17 cellular contexts compared by ENCODE assay signal in genomic region chr10:108688314-108688713, GRCh38.
"Had no signal": no experiment of that assay in that cellular context is flagged by ENCODE, and none has a peak within 500 bp of the region (broad histone marks: within the 10 kb centered on the region; RNA-seq: fewer than 3 reads in every experiment).

No MANE protein-coding gene starts in this region.

- H3K4me1 ChIP-seq: ascending aorta, foreskin keratinocyte, spleen, upper lobe of right lung had no signal

- H3K4me1 Mint-ChIP-seq: central memory CD8-positive, alpha-beta T cell had no signal

- H3K27me3 Mint-ChIP-seq: central memory CD8-positive, alpha-beta T cell had no signal

- H3K27ac Mint-ChIP-seq: activated T-cell treated with anti-CD3 and anti-CD28 coated beads, Interleukin-2, amount 50 U/mL, for 72 hours; nephron had no signal

- H3K4me3 ChIP-seq: ascending aorta, coronary artery, lung, spleen, upper lobe of right lung had no signal

- H3K36me3 ChIP-seq: ascending aorta, spleen, upper lobe of right lung had no signal

- H3K27me3 ChIP-seq: ascending aorta, foreskin keratinocyte, spleen, upper lobe of right lung had no signal

- H3K4me3 Mint-ChIP-seq: activated T-cell treated with anti-CD3 and anti-CD28 coated beads, Interleukin-2, amount 50 U/mL, for 72 hours; central memory CD8-positive, alpha-beta T cell; nephron had no signal

- H3K27ac ChIP-seq: ascending aorta, coronary artery, foreskin keratinocyte, spleen, upper lobe of right lung had no signal

- DNase-seq: activated CD4-positive, alpha-beta T cell treated with anti-CD3 and anti-CD28 coated beads, Interleukin-2, amount 50 U/mL, for 4 hours; activated effector memory CD4-positive, alpha-beta T cell treated with anti-CD3 and anti-CD28 coated beads, Interleukin-2, amount 50 U/mL, for 16 hours; activated naive CD4-positive, alpha-beta T cell treated with anti-CD3 and anti-CD28 coated beads, Interleukin-2, amount 50 U/mL, for 16 hours; activated T-cell treated with anti-CD3 and anti-CD28 coated beads, Interleukin-2, amount 50 U/mL, for 72 hours; foreskin keratinocyte; hypothalamus; islet precursor cell; midbrain; spleen; stimulated activated naive CD4-positive, alpha-beta T cell; upper lobe of right lung had no signal

- ATAC-seq: activated T-cell treated with anti-CD3 and anti-CD28 coated beads, Interleukin-2, amount 50 U/mL, for 72 hours; foreskin keratinocyte; left lobe of liver; upper lobe of right lung had no signal

- H3K9me3 ChIP-seq: ascending aorta, upper lobe of right lung had no signal

- H3K9me3 Mint-ChIP-seq: nephron had no signal
